In genomic region chr3:10249833-10250232, GRCh38 we compare ENCODE assay signal across 8 cellular contexts. TPM values are rescaled to one million over a fixed set of nuclear protein-coding genes. Genes with fewer than 3 reads are reported as not detected.
DNase-seq lines count a peak whose midpoint lies in the region; ATAC-seq and TF ChIP-seq lines count a peak whose summit lies in the region.

No MANE protein-coding gene starts in this region.

- H3K9ac ChIP-seq in fibroblast of lung (ENCODE audit: insufficient read depth, low read length) (no peak overlapping the region), rectal smooth muscle tissue (ENCODE audit: low read length) (no peak overlapping the region)

- H3K27ac ChIP-seq in Peyer's patch (peak overlapping the region; percentile 91 to 99 (median 94)), fibroblast of lung (ENCODE audit: insufficient read depth, low read length) (no peak overlapping the region), rectal smooth muscle tissue (ENCODE audit: low read depth, low read length) (peak overlapping the region; percentile 5)

- H4K20me1 ChIP-seq in fibroblast of lung (ENCODE audit: control insufficient read depth, extremely low read depth, insufficient read depth, low read length) = no peaks in the 10 kb centered on the region

- H3K79me2 ChIP-seq in fibroblast of lung (ENCODE audit: control insufficient read depth, insufficient read depth, low read length) = peaks cover 37% of the 10 kb centered on the region

- H3K9me3 ChIP-seq in Peyer's patch = peaks cover 0 to 7% (median 0%) of the 10 kb centered on the region in 4 donors
- no peaks in the 10 kb centered on the region for H3K9me3 ChIP-seq in fibroblast of lung (ENCODE audit: control insufficient read depth, insufficient read depth, low read depth, low read length)

- H3K36me3 ChIP-seq in Peyer's patch = peaks cover 0 to 31% (median 0%) of the 10 kb centered on the region in 3 donors
- H3K36me3 ChIP-seq in fibroblast of lung (ENCODE audit: control insufficient read depth, insufficient read depth, low read length) = peaks cover 3% of the 10 kb centered on the region
- peaks cover 8% of the 10 kb centered on the region for H3K36me3 ChIP-seq in rectal smooth muscle tissue (ENCODE audit: control insufficient read depth, insufficient read depth, low read length)

- TF ChIP-seq POLR2A in Peyer's patch (IDR thresholded peaks at IDR 0.05) = no peak

- peak overlapping the region; percentile 90 to 99 (median 95) for H3K4me3 ChIP-seq in Peyer's patch
- H3K4me3 ChIP-seq in fibroblast of lung (replicated peaks in 1 of 4; ENCODE audit: control extremely low read depth in 1 of 4, insufficient read depth in 1 of 4, low read depth in 3 of 4, low read length in 4 of 4) = peak overlapping the region; percentile 66 to 91 (median 80)
- peak overlapping the region; percentile 99 for H3K4me3 ChIP-seq in rectal smooth muscle tissue (ENCODE audit: low read length)

- H3K4me1 ChIP-seq in Peyer's patch (peaks cover 0 to 33% (median 8%) of the 10 kb centered on the region in 4 donors), fibroblast of lung (ENCODE audit: control insufficient read depth, extremely low read depth, insufficient read depth, low read length) (peaks cover 5% of the 10 kb centered on the region), rectal smooth muscle tissue (ENCODE audit: control insufficient read depth, insufficient read depth, low read length) (peaks cover 13% of the 10 kb centered on the region)

- ATAC-seq in HG03045 (IDR thresholded peaks at IDR 0.05; ENCODE audit: unreplicated experiment) = no peak

- peak; percentile 36 for DNase-seq in EH (ENCODE audit: low read depth)
- DNase-seq in Peyer's patch = no peak
- peak; percentile 44 to 80 for DNase-seq in fibroblast of lung (ENCODE audit: low read depth in 2 of 2)
- no peak for DNase-seq in activated CD8-positive, alpha-beta memory T cell treated with anti-CD3 and anti-CD28 coated beads, Interleukin-2, amount 50 U/mL, for 48 hours
- DNase-seq in NCI-H345 treated with DMSO at 0.1 percent for 48 hours (lab: John Stamatoyannopoulos, UW; ENCODE audit: unreplicated experiment) = no peak
- no peak for DNase-seq in RKO (ENCODE audit: low spot score)

- H2AFZ ChIP-seq in fibroblast of lung (ENCODE audit: low read length) = no peak overlapping the region

- TF ChIP-seq CTCF in Peyer's patch (IDR thresholded peaks at IDR 0.05) = no peak
- TF ChIP-seq CTCF in fibroblast of lung (conservative IDR thresholded peaks at IDR 0.05 in 1 of 2, IDR thresholded peaks at IDR 0.05 in 1 of 2; ENCODE audit: low read depth in 1 of 2, low read length in 2 of 2) = no peak

- H3K4me2 ChIP-seq in fibroblast of lung (ENCODE audit: extremely low read depth, insufficient read depth, low read length) = peak overlapping the region; percentile 100

- H3K27me3 ChIP-seq in Peyer's patch (no peaks in the 10 kb centered on the region), fibroblast of lung (ENCODE audit: control insufficient read depth, insufficient read depth, low read length) (no peaks in the 10 kb centered on the region), rectal smooth muscle tissue (ENCODE audit: control insufficient read depth, insufficient read depth, low read length) (no peaks in the 10 kb centered on the region)

RNA-seq across cellular contexts. Expression of gene TATDN2, which starts 1.6 kb away (rescaled TPM):
- total RNA-seq in Peyer's patch = 10 to 100 TPM; 30.3 to 52.8 (median 36.9) TPM
- 9.0 and 12.4 TPM in 2 replicates for total RNA-seq in fibroblast of lung
- polyA plus RNA-seq in fibroblast of lung = 16.5 and 20.9 TPM in 2 replicates
- 17.8 and 25.1 TPM in 2 replicates for polyA plus RNA-seq in fibroblast of lung (2012)
- polyA minus RNA-seq in fibroblast of lung (ENCODE audit: low replicate concordance) = 21.0 and 33.0 TPM in 2 replicates

RNA-seq across cellular contexts. Expression of gene GHRL, which starts 42.9 kb away (rescaled TPM):
- total RNA-seq in Peyer's patch (1 to 10 TPM in 2 of 4 donors, not detected in 2; 1.6 to 2.9 TPM), fibroblast of lung (not detected in 2 replicates)
- polyA plus RNA-seq in fibroblast of lung = 0.10 TPM in 1 of 2 replicates, not detected in the other
- polyA plus RNA-seq in fibroblast of lung (2012) = not detected in 2 replicates
- polyA minus RNA-seq in fibroblast of lung (ENCODE audit: low replicate concordance) = not detected in 2 replicates

Comparison
In these comparisons a context has a peak if more than half of its experiments do, and no peak if none do; other contexts are left out.
1. DNase-seq: peak in EH (single experiment) and fibroblast of lung (2 of 2); none in Peyer's patch (0 of 3), activated CD8-positive, alpha-beta memory T cell treated with anti-CD3 and anti-CD28 coated beads, Interleukin-2, amount 50 U/mL, for 48 hours (single experiment), NCI-H345 treated with DMSO at 0.1 percent for 48 hours (single experiment) and RKO (single experiment).
2. Peak in every context shown above with its lines, with median percentiles within 50 percentile points of each other: H3K4me3 ChIP-seq.